8 cellular contexts compared by ENCODE assay signal in genomic region chr6:87968435-87969278, GRCh38.
DNase-seq lines count a peak whose midpoint lies in the region; ATAC-seq, FAIRE-seq and TF ChIP-seq lines count a peak whose summit lies in the region.

No MANE protein-coding gene starts in this region.

- intact Hi-C loops in activated T-helper 2 cell treated with anti-CD3 and anti-CD28 coated beads, Interferon-gamma antibody, Interleukin-2, Interleukin-4, amounts not matched to agents 10 μg/mL and 5 μg/mL and 100 μg/mL, durations not matched to agents 14 hours and 24 hours and 36 hours (cut with micrococcal nuclease), result no loop called here

- no peak overlapping the region for H2BK15ac ChIP-seq in H1 (ENCODE audit: low read length)

- TF ChIP-seq CTCF in GM20000 (IDR thresholded peaks at IDR 0.05; ENCODE audit: extremely low read depth, missing control alignments) (no peak), H1 (IDR thresholded peaks at IDR 0.05; ENCODE audit: control extremely low read depth in 1 of 3, insufficient read depth in 1 of 3, low read depth in 1 of 3, low read length in 3 of 3) (no peak)

- H2BK20ac ChIP-seq in H1 (ENCODE audit: low read length), result 0 out of 2 replicates have a peak overlapping the region, but pooled peaks have one; percentile 43

- H3K79me2 ChIP-seq in H1 (ENCODE audit: control insufficient read depth in 1 of 2, insufficient read depth in 2 of 2, low read length in 2 of 2), result no peaks in the 10 kb centered on the region

- peak; percentile 66 to 73 for ATAC-seq in natural killer cell treated with Interleukin-12 subunit alpha and Interleukin-12 subunit beta and Interleukin-15 and Interleukin-18, amount 100 ng/mL, for 72 hours
- ATAC-seq in activated T-helper 17 cell treated with anti-CD3 and anti-CD28 coated beads, Interleukin-2, amount 50 U/mL, for 72 hours (replicated peaks), result no peak

- no peak overlapping the region for H3K4ac ChIP-seq in H1 (replicated peaks; ENCODE audit: insufficient read length, low read depth, low read length)

- no peak overlapping the region for H2BK12ac ChIP-seq in H1 (ENCODE audit: low read depth, low read length)

- H3K23me2 ChIP-seq in H1 (ENCODE audit: low read depth, low read length), result peaks cover 5% of the 10 kb centered on the region; the same call in 1 of the 2 replicates

- H3K27ac ChIP-seq in H1 (ENCODE audit: low read depth, low read length), result no peak overlapping the region

- no peaks in the 10 kb centered on the region for H3K36me3 Mint-ChIP-seq in natural killer cell treated with Interleukin-12 subunit alpha and Interleukin-12 subunit beta and Interleukin-15 and Interleukin-18, amount 100 ng/mL, for 72 hours
- H3K36me3 Mint-ChIP-seq in activated T-helper 2 cell treated with anti-CD3 and anti-CD28 coated beads, Interferon-gamma antibody, Interleukin-2, Interleukin-4, amounts not matched to agents 10 μg/mL and 5 μg/mL and 100 μg/mL, durations not matched to agents 14 hours and 24 hours and 36 hours (ENCODE audit: low read depth), result no peaks in the 10 kb centered on the region
- no peaks in the 10 kb centered on the region for H3K36me3 Mint-ChIP-seq in activated T-helper 17 cell treated with anti-CD3 and anti-CD28 coated beads, Interleukin-2, amount 50 U/mL, for 72 hours (ENCODE audit: low read depth)

- no peaks in the 10 kb centered on the region for H3K27me3 ChIP-seq in H1 (replicated peaks in 1 of 4; ENCODE audit: control insufficient read depth in 3 of 4, extremely low read depth in 1 of 4, insufficient read depth in 3 of 4, low read length in 3 of 4)

- no peak for FAIRE-seq in H1 (lab: Jason Lieb, UNC)

- peak overlapping the region; percentile 71 to 95 for H3K4me2 ChIP-seq in H1 (ENCODE audit: insufficient read depth in 1 of 2, low read depth in 2 of 2, low read length in 2 of 2)

- peak overlapping the region; percentile 38 to 63 (median 52) for H3K4me3 ChIP-seq in H1 (ENCODE audit: extremely low read depth in 1 of 4, insufficient read depth in 2 of 4, low read depth in 3 of 4, low read length in 4 of 4)

- H3K14ac ChIP-seq in H1 (ENCODE audit: insufficient read length), result no peak overlapping the region

- H3K27ac Mint-ChIP-seq in natural killer cell treated with Interleukin-12 subunit alpha and Interleukin-12 subunit beta and Interleukin-15 and Interleukin-18, amount 100 ng/mL, for 72 hours, result no peak overlapping the region
- no peak overlapping the region for H3K27ac Mint-ChIP-seq in activated T-helper 2 cell treated with anti-CD3 and anti-CD28 coated beads, Interferon-gamma antibody, Interleukin-2, Interleukin-4, amounts not matched to agents 10 μg/mL and 5 μg/mL and 100 μg/mL, durations not matched to agents 14 hours and 24 hours and 36 hours
- no peak overlapping the region for H3K27ac Mint-ChIP-seq in activated T-helper 17 cell treated with anti-CD3 and anti-CD28 coated beads, Interleukin-2, amount 50 U/mL, for 72 hours

- WGBS in H1 (ENCODE audit: extremely low coverage in 1 of 2, insufficient coverage in 1 of 2, insufficient read length in 1 of 2, insufficient replicate concordance in 2 of 2, low coverage in 1 of 2, low lambda C conversion rate in 2 of 2, missing lambda C conversion rate in 1 of 2), 2 experiments, result 18% methylated on average over 26 of the region's 26 CpGs; no CpG with 5 or more reads in 1 of the 2 experiments

- H3K4me3 Mint-ChIP-seq in natural killer cell treated with Interleukin-12 subunit alpha and Interleukin-12 subunit beta and Interleukin-15 and Interleukin-18, amount 100 ng/mL, for 72 hours, result no peak overlapping the region
- no peak overlapping the region for H3K4me3 Mint-ChIP-seq in activated T-helper 2 cell treated with anti-CD3 and anti-CD28 coated beads, Interferon-gamma antibody, Interleukin-2, Interleukin-4, amounts not matched to agents 10 μg/mL and 5 μg/mL and 100 μg/mL, durations not matched to agents 14 hours and 24 hours and 36 hours (ENCODE audit: low read depth)
- H3K4me3 Mint-ChIP-seq in activated T-helper 17 cell treated with anti-CD3 and anti-CD28 coated beads, Interleukin-2, amount 50 U/mL, for 72 hours, result no peak overlapping the region

- H3K18ac ChIP-seq in H1 (ENCODE audit: extremely low read depth, low read length), result no peak overlapping the region

- no peak overlapping the region for H4K91ac ChIP-seq in H1 (replicated peaks; ENCODE audit: insufficient read length, low read length)

- no peak overlapping the region for H4K5ac ChIP-seq in H1 (ENCODE audit: insufficient read length, low read depth, low read length)

- H3K4me1 ChIP-seq in H1 (replicated peaks in 1 of 4; ENCODE audit: control insufficient read depth in 3 of 4, insufficient read depth in 4 of 4, low read length in 3 of 4), result peaks cover 0 to 6% (median 0%) of the 10 kb centered on the region in 4 experiments; a peak in 2 of 7 replicates

- TF ChIP-seq EP300 in H1 (IDR thresholded peaks at IDR 0.05; ENCODE audit: borderline replicate concordance in 1 of 2, low read depth in 2 of 2, low read length in 2 of 2), result no peak

- no peaks in the 10 kb centered on the region for H3K79me1 ChIP-seq in H1 (ENCODE audit: low read depth, low read length)

- H3K9me3 ChIP-seq in H1 (ENCODE audit: insufficient read depth in 2 of 2, low read depth in 1 of 2, low read length in 1 of 2), result no peaks in the 10 kb centered on the region

- no peak overlapping the region for H2AK5ac ChIP-seq in H1 (ENCODE audit: low read depth, low read length)

- POLR2A ChIA-PET in H1 (lab: Charles Lee; ENCODE audit: partially characterized antibody), result interaction anchor here (0.5 kb wide), 1 partner anchor 14 kb away, joined by 4 read pairs; no protein-coding TSS in a partner anchor

- H2BK5ac ChIP-seq in H1 (ENCODE audit: low read depth, low read length), result no peak overlapping the region

- H3K36me3 ChIP-seq in H1 (ENCODE audit: control insufficient read depth in 2 of 4, insufficient read depth in 4 of 4, low read length in 3 of 4), result no peaks in the 10 kb centered on the region

- H3K56ac ChIP-seq in H1 (replicated peaks; ENCODE audit: insufficient read length, low read depth, low read length), result no peak overlapping the region

- no peak overlapping the region for H3K23ac ChIP-seq in H1 (ENCODE audit: insufficient read length)

- no peaks in the 10 kb centered on the region for H4K20me1 ChIP-seq in H1 (replicated peaks in 1 of 2; ENCODE audit: control insufficient read depth in 1 of 2, insufficient read depth in 2 of 2, low read length in 2 of 2)

- TF ChIP-seq RAD21 in H1 (IDR thresholded peaks at IDR 0.05 in 1 of 2, conservative IDR thresholded peaks at IDR 0.05 in 1 of 2; ENCODE audit: low read depth in 2 of 2, low read length in 2 of 2), result no peak

- peak overlapping the region; percentile 44; the same call in 1 of the 2 replicates for H2AFZ ChIP-seq in H1 (ENCODE audit: low read length)

- H2BK120ac ChIP-seq in H1 (replicated peaks; ENCODE audit: low read depth, low read length), result no peak overlapping the region

- DNase-seq in COLO668 (lab: John Stamatoyannopoulos, UW; ENCODE audit: unreplicated experiment) (peak; percentile 50), GM20000 (ENCODE audit: low spot score) (peak; percentile 12), NCI-H748 (lab: John Stamatoyannopoulos, UW; ENCODE audit: unreplicated experiment) (peak; percentile 90), H1 (ENCODE audit: low read depth in 1 of 2, low spot score in 2 of 2) (peak in 1 of 2 experiments; percentile 54)
- no peak for DNase-seq in natural killer cell treated with Interleukin-12 subunit alpha and Interleukin-12 subunit beta and Interleukin-15 and Interleukin-18, amount 100 ng/mL, for 72 hours (ENCODE audit: low spot score)
- DNase-seq in activated effector memory CD4-positive, alpha-beta T cell treated with anti-CD3 and anti-CD28 coated beads, Interleukin-2, amount 50 U/mL, for 16 hours, result no peak
- no peak for DNase-seq in activated T-helper 2 cell treated with anti-CD3 and anti-CD28 coated beads, Interferon-gamma antibody, Interleukin-2, Interleukin-4, amounts not matched to agents 10 μg/mL and 5 μg/mL and 100 μg/mL, durations not matched to agents 14 hours and 24 hours and 36 hours (ENCODE audit: low spot score)

- H3K4me1 Mint-ChIP-seq in natural killer cell treated with Interleukin-12 subunit alpha and Interleukin-12 subunit beta and Interleukin-15 and Interleukin-18, amount 100 ng/mL, for 72 hours (ENCODE audit: low read depth in 2 of 2), result no peaks in the 10 kb centered on the region
- H3K4me1 Mint-ChIP-seq in activated T-helper 2 cell treated with anti-CD3 and anti-CD28 coated beads, Interferon-gamma antibody, Interleukin-2, Interleukin-4, amounts not matched to agents 10 μg/mL and 5 μg/mL and 100 μg/mL, durations not matched to agents 14 hours and 24 hours and 36 hours (ENCODE audit: low read depth), result peaks cover 4% of the 10 kb centered on the region
- no peaks in the 10 kb centered on the region for H3K4me1 Mint-ChIP-seq in activated T-helper 17 cell treated with anti-CD3 and anti-CD28 coated beads, Interleukin-2, amount 50 U/mL, for 72 hours

- no peak overlapping the region for H4K8ac ChIP-seq in H1 (ENCODE audit: extremely low read depth, insufficient read depth, low read length)

- H3K9ac ChIP-seq in H1 (replicated peaks in 1 of 4; ENCODE audit: extremely low read depth in 1 of 4, low read depth in 3 of 4, low read length in 3 of 4), result no peak overlapping the region; a peak in 1 of 7 replicates

- H3K27me3 Mint-ChIP-seq in natural killer cell treated with Interleukin-12 subunit alpha and Interleukin-12 subunit beta and Interleukin-15 and Interleukin-18, amount 100 ng/mL, for 72 hours, result peaks cover 12 to 14% of the 10 kb centered on the region in 2 donors
- peaks cover 5% of the 10 kb centered on the region for H3K27me3 Mint-ChIP-seq in activated T-helper 2 cell treated with anti-CD3 and anti-CD28 coated beads, Interferon-gamma antibody, Interleukin-2, Interleukin-4, amounts not matched to agents 10 μg/mL and 5 μg/mL and 100 μg/mL, durations not matched to agents 14 hours and 24 hours and 36 hours (ENCODE audit: low read depth)
- peaks cover 8% of the 10 kb centered on the region for H3K27me3 Mint-ChIP-seq in activated T-helper 17 cell treated with anti-CD3 and anti-CD28 coated beads, Interleukin-2, amount 50 U/mL, for 72 hours

- no peak for TF ChIP-seq POLR2A in H1 (IDR thresholded peaks at IDR 0.05; ENCODE audit: control extremely low read depth in 1 of 2, low read depth in 2 of 2, low read length in 2 of 2)

- CTCF ChIA-PET in H1 (lab: Charles Lee; ENCODE audit: partially characterized antibody), result interaction anchor here (1.0 to 1.3 kb wide), 2 partner anchors 17 to 36 kb away, joined by 3 to 4 read pairs; no protein-coding TSS in a partner anchor

- peaks cover 4% of the 10 kb centered on the region for H3K9me3 Mint-ChIP-seq in natural killer cell treated with Interleukin-12 subunit alpha and Interleukin-12 subunit beta and Interleukin-15 and Interleukin-18, amount 100 ng/mL, for 72 hours
- no peaks in the 10 kb centered on the region for H3K9me3 Mint-ChIP-seq in activated T-helper 2 cell treated with anti-CD3 and anti-CD28 coated beads, Interferon-gamma antibody, Interleukin-2, Interleukin-4, amounts not matched to agents 10 μg/mL and 5 μg/mL and 100 μg/mL, durations not matched to agents 14 hours and 24 hours and 36 hours
- H3K9me3 Mint-ChIP-seq in activated T-helper 17 cell treated with anti-CD3 and anti-CD28 coated beads, Interleukin-2, amount 50 U/mL, for 72 hours, result no peaks in the 10 kb centered on the region

TF ChIP-seq in H1, 55 proteins besides CTCF, POLR2A, EP300 and RAD21:
- TF ChIP-seq KDM4A (IDR thresholded peaks at IDR 0.05; ENCODE audit: low read depth, low read length, severe bottlenecking) (peak; percentile 54), EGR1 (IDR thresholded peaks at IDR 0.05; ENCODE audit: borderline replicate concordance, low read depth, low read length) (no peak)

Comparison
In these comparisons a context has a peak if more than half of its experiments do, and no peak if none do; other contexts are left out.
1. DNase-seq: peak in COLO668 (single experiment), GM20000 (single experiment) and NCI-H748 (single experiment); none in natural killer cell treated with Interleukin-12 subunit alpha and Interleukin-12 subunit beta and Interleukin-15 and Interleukin-18, amount 100 ng/mL, for 72 hours (single experiment), activated effector memory CD4-positive, alpha-beta T cell treated with anti-CD3 and anti-CD28 coated beads, Interleukin-2, amount 50 U/mL, for 16 hours (single experiment) and activated T-helper 2 cell treated with anti-CD3 and anti-CD28 coated beads, Interferon-gamma antibody, Interleukin-2, Interleukin-4, amounts not matched to agents 10 μg/mL and 5 μg/mL and 100 μg/mL, durations not matched to agents 14 hours and 24 hours and 36 hours (single experiment).